ENCODE assay signal across 13 cellular contexts in genomic region chr2:46023165-46023854, GRCh38.
"Had no signal": no experiment of that assay in that cellular context is flagged by ENCODE, and none has a peak within 500 bp of the region (broad histone marks: within the 10 kb centered on the region; RNA-seq: fewer than 3 reads in every experiment).

No MANE protein-coding gene starts in this region.

- H3K4me3 Mint-ChIP-seq: nephron progenitor cell had no signal

- H3K27ac Mint-ChIP-seq: nephron progenitor cell had no signal

- ATAC-seq: esophagus mucosa, left lung, upper lobe of right lung had no signal

- DNase-seq: effector memory CD4-positive, alpha-beta T cell; hippocampal formation; left lung; mesenchymal stem cell; midbrain; nephron progenitor cell; posterior cingulate gyrus; small intestine; stimulated activated CD4-positive, alpha-beta T cell treated with anti-CD3 and anti-CD28 coated beads, Interleukin-12 subunit alpha, Interleukin-12 subunit beta, amount 100 ng/mL, for 4 hours; stimulated activated naive CD4-positive, alpha-beta T cell treated with Interleukin-2 at 50 U/mL for 16 hours; testis; upper lobe of right lung had no signal
